1 cellular context compared by ENCODE assay signal in the genomic region with DNA sequence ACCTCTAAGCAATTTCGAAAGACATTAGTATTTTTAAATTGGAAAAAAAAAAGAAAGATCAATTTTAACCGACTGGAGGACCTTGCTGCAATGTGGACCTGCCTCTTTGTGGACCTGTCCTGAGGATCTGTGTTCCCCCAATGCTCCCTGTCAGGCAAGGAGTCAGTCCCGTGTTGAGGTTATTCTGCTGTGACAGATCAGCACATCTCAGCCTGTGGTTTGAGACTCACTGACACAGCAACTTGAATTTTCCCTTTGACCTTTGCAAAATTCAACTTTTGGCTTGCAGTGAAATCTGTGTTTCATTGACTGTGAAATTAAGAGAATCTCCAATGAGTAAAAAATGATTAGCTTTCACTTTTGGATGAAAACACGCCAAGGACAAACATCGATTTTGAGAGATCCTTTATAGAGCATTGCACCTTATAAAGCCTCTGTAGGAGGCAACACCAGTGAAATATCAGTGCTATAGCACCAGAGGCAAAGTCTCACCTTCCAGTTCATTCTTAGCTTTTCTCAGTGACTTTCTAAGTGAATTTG.
TF ChIP-seq lines count a peak whose summit lies in the region.

No MANE protein-coding gene starts in this region.

TF ChIP-seq in HepG2, 621 proteins besides CTCF, POLR2A, EP300 and RAD21 (continued from another document):
- TF ChIP-seq MAFF (IDR thresholded peaks at IDR 0.05; ENCODE audit: low read depth, low read length) = peak; percentile 61
TF ChIP-seq in HepG2: peak in this region for 2.
